ENCODE assay signal across 20 cellular contexts in genomic region chr20:52937701-52938100, GRCh38. TPM values are rescaled to one million over a fixed set of nuclear protein-coding genes. Genes with fewer than 3 reads are reported as not detected.
DNase-seq lines count a peak whose midpoint lies in the region; ATAC-seq, FAIRE-seq and TF ChIP-seq lines count a peak whose summit lies in the region.
"Had no signal": no experiment of that assay in that cellular context is flagged by ENCODE, and none has a peak within 500 bp of the region (broad histone marks: within the 10 kb centered on the region; RNA-seq: fewer than 3 reads in every experiment).

No MANE protein-coding gene starts in this region.

- H2BK120ac ChIP-seq in mesenchymal stem cell (ENCODE audit: low read depth, low read length): no peak overlapping the region

- H3K36me3 ChIP-seq in GM06990 (ENCODE audit: control insufficient read depth, insufficient read depth, low read length) (no peaks in the 10 kb centered on the region), WERI-Rb-1 (no peaks in the 10 kb centered on the region), mesenchymal stem cell (ENCODE audit: control insufficient read depth in 1 of 2, insufficient read depth in 2 of 2, low read depth in 1 of 2, low read length in 2 of 2) (no peaks in the 10 kb centered on the region), kidney (ENCODE audit: control insufficient read depth in 1 of 2, insufficient read depth in 2 of 2, low read length in 2 of 2) (no peaks in the 10 kb centered on the region)
- H3K36me3 ChIP-seq: right lobe of liver, SJSA1 had no signal

- no peaks in the 10 kb centered on the region for H3K79me1 ChIP-seq in mesenchymal stem cell (replicated peaks; ENCODE audit: low read length, poor library complexity, severe bottlenecking)

- H3K27ac Mint-ChIP-seq in nephron progenitor cell: no peak overlapping the region
- H3K27ac Mint-ChIP-seq: activated B cell treated with CpG ODN at 0.5 μM for 24 hours; CD4-positive, alpha-beta T cell; naive thymus-derived CD4-positive, alpha-beta T cell had no signal

- no peak for DNase-seq in GM06990 (ENCODE audit: extremely low read depth, insufficient read length)
- DNase-seq in NB4 (ENCODE audit: low read depth): peak; percentile 24
- DNase-seq in WERI-Rb-1: peak; percentile 8
- DNase-seq in mesenchymal stem cell: peak; percentile 22
- no peak for DNase-seq in kidney
- no peak for DNase-seq in activated naive CD4-positive, alpha-beta T cell treated with Interleukin-2 at 50 U/mL for 16 hours
- no peak for DNase-seq in sciatic nerve (ENCODE audit: low spot score)
- no peak for DNase-seq in nephron progenitor cell
- DNase-seq: activated B cell treated with CpG ODN at 0.5 μM for 24 hours; activated CD8-positive, alpha-beta memory T cell treated with anti-CD3 and anti-CD28 coated beads, Interleukin-2, amount 50 U/mL, for 4 hours; activated naive CD4-positive, alpha-beta T cell treated with anti-CD3 and anti-CD28 coated beads, Interleukin-2, amount 50 U/mL, for 16 hours; CD4-positive, alpha-beta T cell; left cardiac atrium; naive thymus-derived CD4-positive, alpha-beta T cell; NCI-H1417 treated with DMSO at 0.1 percent for 48 hours; NCI-H524; right lobe of liver; stimulated activated CD4-positive, alpha-beta T cell treated with anti-CD3 and anti-CD28 coated beads, Interleukin-4, amount 100 ng/mL, for 4 hours; stimulated activated naive CD4-positive, alpha-beta T cell treated with Interleukin-2 at 50 U/mL for 16 hours had no signal

- H3K9me3 Mint-ChIP-seq in nephron progenitor cell: peaks cover 16% of the 10 kb centered on the region
- H3K9me3 Mint-ChIP-seq: activated B cell treated with CpG ODN at 0.5 μM for 24 hours; CD4-positive, alpha-beta T cell had no signal

- H3K4me3 Mint-ChIP-seq in nephron progenitor cell: no peak overlapping the region
- H3K4me3 Mint-ChIP-seq: activated B cell treated with CpG ODN at 0.5 μM for 24 hours; CD4-positive, alpha-beta T cell; naive thymus-derived CD4-positive, alpha-beta T cell had no signal

- H3K27me3 ChIP-seq in GM06990 (replicated peaks; ENCODE audit: control insufficient read depth, insufficient read depth, low read length) (no peaks in the 10 kb centered on the region), WERI-Rb-1 (ENCODE audit: insufficient read depth, low read depth, severe bottlenecking) (no peaks in the 10 kb centered on the region), mesenchymal stem cell (ENCODE audit: control insufficient read depth in 1 of 2, insufficient read depth in 1 of 2, low read length in 2 of 2) (no peaks in the 10 kb centered on the region)
- H3K27me3 ChIP-seq: right lobe of liver, SJSA1 had no signal

- no CpG with 5 or more reads among the region's 3 CpGs for WGBS in mesenchymal stem cell

- no peak overlapping the region for H4K91ac ChIP-seq in mesenchymal stem cell (ENCODE audit: low read length)

- no peak overlapping the region for H2AK5ac ChIP-seq in mesenchymal stem cell (ENCODE audit: low read length, severe bottlenecking)

- H3K4me1 ChIP-seq in mesenchymal stem cell (ENCODE audit: control insufficient read depth, insufficient read depth, low read depth, low read length): no peaks in the 10 kb centered on the region
- no peaks in the 10 kb centered on the region for H3K4me1 ChIP-seq in kidney (ENCODE audit: control insufficient read depth in 1 of 2, insufficient read depth in 1 of 2, low read depth in 1 of 2, low read length in 2 of 2)
- H3K4me1 ChIP-seq: right lobe of liver had no signal

- no peaks in the 10 kb centered on the region for H3K27me3 Mint-ChIP-seq in nephron progenitor cell (ENCODE audit: low read depth, poor library complexity)
- H3K27me3 Mint-ChIP-seq: CD4-positive, alpha-beta T cell had no signal

- no peak overlapping the region for H3K18ac ChIP-seq in mesenchymal stem cell (ENCODE audit: low read depth in 1 of 2, low read length in 2 of 2)

- no peak overlapping the region for H3K4me3 ChIP-seq in GM06990 (replicated peaks; ENCODE audit: low read depth, low read length)
- no peak overlapping the region for H3K4me3 ChIP-seq in NB4 (ENCODE audit: low read depth, low read length)
- H3K4me3 ChIP-seq in WERI-Rb-1 (ENCODE audit: low read depth, low read length): no peak overlapping the region
- no peak overlapping the region for H3K4me3 ChIP-seq in mesenchymal stem cell (ENCODE audit: insufficient read depth in 1 of 2, low read depth in 1 of 2, low read length in 2 of 2)
- H3K4me3 ChIP-seq in kidney (ENCODE audit: low read length in 2 of 2): no peak overlapping the region
- H3K4me3 ChIP-seq: right lobe of liver, SJSA1 had no signal

- H3K27ac ChIP-seq in WERI-Rb-1 (no peak overlapping the region), mesenchymal stem cell (ENCODE audit: low read length, poor library complexity, severe bottlenecking) (no peak overlapping the region), kidney (ENCODE audit: low read depth in 2 of 2, low read length in 2 of 2) (no peak overlapping the region)
- H3K27ac ChIP-seq: right lobe of liver, SJSA1 had no signal

- no peak overlapping the region for H4K8ac ChIP-seq in mesenchymal stem cell (ENCODE audit: low read length)

- no peak overlapping the region for H3K14ac ChIP-seq in mesenchymal stem cell (ENCODE audit: low read length in 2 of 2)

- H3K9me3 ChIP-seq in WERI-Rb-1 (ENCODE audit: severe bottlenecking): no peaks in the 10 kb centered on the region
- H3K9me3 ChIP-seq in mesenchymal stem cell (ENCODE audit: control insufficient read depth, low read length): no peaks in the 10 kb centered on the region
- H3K9me3 ChIP-seq in kidney (ENCODE audit: control insufficient read depth in 1 of 2, low read length in 2 of 2): no peaks in the 10 kb centered on the region
- H3K9me3 ChIP-seq: right lobe of liver, SJSA1 had no signal

- no peak for ATAC-seq in sciatic nerve
- ATAC-seq: left cardiac atrium; naive thymus-derived CD4-positive, alpha-beta T cell had no signal

- no peak for TF ChIP-seq POLR2A in NB4 (IDR thresholded peaks at IDR 0.05; ENCODE audit: extremely low read depth, insufficient read length)

- no peak overlapping the region for H2BK5ac ChIP-seq in mesenchymal stem cell (ENCODE audit: low read depth, low read length, poor library complexity, severe bottlenecking)

- H3K4ac ChIP-seq in mesenchymal stem cell (ENCODE audit: low read depth in 1 of 2, low read length in 2 of 2): no peak overlapping the region

- no peak overlapping the region for H3K4me2 ChIP-seq in mesenchymal stem cell (ENCODE audit: low read length, poor library complexity, severe bottlenecking)

- H2BK12ac ChIP-seq in mesenchymal stem cell (ENCODE audit: low read length in 2 of 2): no peak overlapping the region

- no peak overlapping the region for H2BK15ac ChIP-seq in mesenchymal stem cell (ENCODE audit: low read depth, poor library complexity, severe bottlenecking)

- H3K36me3 Mint-ChIP-seq in nephron progenitor cell (ENCODE audit: low read depth): peaks cover 6% of the 10 kb centered on the region
- H3K36me3 Mint-ChIP-seq: naive thymus-derived CD4-positive, alpha-beta T cell had no signal

- no peak overlapping the region for H3K23ac ChIP-seq in mesenchymal stem cell (ENCODE audit: low read length in 2 of 2)

- peak; percentile 8 for TF ChIP-seq CTCF in GM06990 (IDR thresholded peaks at IDR 0.05; ENCODE audit: insufficient read depth, low read length, poor library complexity, severe bottlenecking)
- peak; percentile 12 for TF ChIP-seq CTCF in NB4 (IDR thresholded peaks at IDR 0.05; ENCODE audit: low read depth, low read length)
- peak; percentile 34; the same call in 1 of the 2 replicates for TF ChIP-seq CTCF in WERI-Rb-1 (IDR thresholded peaks at IDR 0.05; ENCODE audit: low read depth, low read length)
- TF ChIP-seq CTCF in kidney (IDR thresholded peaks at IDR 0.05; ENCODE audit: borderline replicate concordance, extremely low read depth, insufficient read depth): no peak
- TF ChIP-seq CTCF in nephron progenitor cell (IDR thresholded peaks at IDR 0.05): no peak

- no peak overlapping the region for H3K9ac ChIP-seq in mesenchymal stem cell (ENCODE audit: low read length)
- H3K9ac ChIP-seq in kidney (ENCODE audit: low read length in 2 of 2): no peak overlapping the region

- peaks cover 14% of the 10 kb centered on the region for H3K4me1 Mint-ChIP-seq in nephron progenitor cell
- H3K4me1 Mint-ChIP-seq: activated B cell treated with CpG ODN at 0.5 μM for 24 hours; naive thymus-derived CD4-positive, alpha-beta T cell had no signal

- FAIRE-seq in kidney (lab: Jason Lieb, UNC): no peak

- intact Hi-C loops in kidney (cut with DNase I): no loop called here
- intact Hi-C loops in sciatic nerve (cut with DNase I): no loop called here

- peak overlapping the region; percentile 51 for H2AFZ ChIP-seq in mesenchymal stem cell (ENCODE audit: low read depth, low read length)

RNA-seq across cellular contexts. Expression of gene TSHZ2, which starts 34.5 kb away (rescaled TPM):
- 17.1 TPM for polyA plus RNA-seq in mesenchymal stem cell (2013, experiment 1 of 2)
- polyA plus RNA-seq in mesenchymal stem cell (2013, experiment 2 of 2): 16.5 TPM
- total RNA-seq in kidney (15.5 TPM), sciatic nerve (33.1 TPM)
- 0.86 TPM for polyA plus RNA-seq in kidney (ENCODE audit: insufficient read depth, low read depth, low replicate concordance)
- total RNA-seq: SJSA1 had no signal

Comparison
In these comparisons a context has a peak if more than half of its experiments do, and no peak if none do; other contexts are left out.
1. DNase-seq: peak in NB4 (single experiment), WERI-Rb-1 (single experiment) and mesenchymal stem cell (single experiment); none in GM06990 (single experiment), kidney (single experiment), activated naive CD4-positive, alpha-beta T cell treated with Interleukin-2 at 50 U/mL for 16 hours (single experiment), sciatic nerve (single experiment) and nephron progenitor cell (single experiment).
2. CTCF ChIP-seq: peak in GM06990 (single experiment), NB4 (single experiment) and WERI-Rb-1 (single experiment); none in kidney (single experiment) and nephron progenitor cell (single experiment).